ENCODE assay signal across 11 cellular contexts in genomic region chr2:190889175-190889943, GRCh38. TPM values are rescaled to one million over a fixed set of nuclear protein-coding genes. Genes with fewer than 3 reads are reported as not detected.
DNase-seq lines count a peak whose midpoint lies in the region; ATAC-seq and TF ChIP-seq lines count a peak whose summit lies in the region.
"Had no signal": no experiment of that assay in that cellular context is flagged by ENCODE, and none has a peak within 500 bp of the region (broad histone marks: within the 10 kb centered on the region; RNA-seq: fewer than 3 reads in every experiment).

No MANE protein-coding gene starts in this region.

- H3K4me3 ChIP-seq in A673 (ENCODE audit: low read depth, low read length, poor library complexity, severe bottlenecking) (no peak overlapping the region), GM12865 (ENCODE audit: low read depth, low read length) (peak overlapping the region; percentile 22; the same call in 1 of the 2 replicates)

- H3K4me1 ChIP-seq in A673 (ENCODE audit: insufficient read depth, low read length, poor library complexity, severe bottlenecking): peaks cover 37% of the 10 kb centered on the region

- CTCF ChIA-PET in A673 (lab: Charles Lee): no interaction called here

- no TSS peak for BruUV-seq in A673 (replicated peaks; lab: Mats Ljungman, UMichigan)

- H3K4me1 Mint-ChIP-seq in activated T-helper 2 cell treated with anti-CD3 and anti-CD28 coated beads, Interferon-gamma antibody, Interleukin-2, Interleukin-4, amounts not matched to agents 10 μg/mL and 5 μg/mL and 100 μg/mL, durations not matched to agents 14 hours and 24 hours and 36 hours (ENCODE audit: low read depth): peaks cover 49% of the 10 kb centered on the region

- no peak overlapping the region for H3K4me3 Mint-ChIP-seq in activated T-helper 2 cell treated with anti-CD3 and anti-CD28 coated beads, Interferon-gamma antibody, Interleukin-2, Interleukin-4, amounts not matched to agents 10 μg/mL and 5 μg/mL and 100 μg/mL, durations not matched to agents 14 hours and 24 hours and 36 hours (ENCODE audit: low read depth)
- H3K4me3 Mint-ChIP-seq: T-helper 2 cell treated with Interferon-gamma antibody and Interleukin-4, amounts not matched to agents 5 μg/mL and 100 μg/mL, for 36 hours had no signal

- intact Hi-C loops in A673 (cut with micrococcal nuclease; ENCODE audit: unreplicated experiment): no loop called here
- intact Hi-C loops in activated T-helper 2 cell treated with anti-CD3 and anti-CD28 coated beads, Interferon-gamma antibody, Interleukin-2, Interleukin-4, amounts not matched to agents 10 μg/mL and 5 μg/mL and 100 μg/mL, durations not matched to agents 14 hours and 24 hours and 36 hours (cut with micrococcal nuclease): no loop called here

- H3K9me3 ChIP-seq in A673 (ENCODE audit: low read depth, low read length, poor library complexity, severe bottlenecking): no peaks in the 10 kb centered on the region

- DNase-seq in A673 (ENCODE audit: low spot score): no peak
- no peak for DNase-seq in GM12865 (ENCODE audit: low read depth)
- DNase-seq in activated T-helper 2 cell treated with anti-CD3 and anti-CD28 coated beads, Interferon-gamma antibody, Interleukin-2, Interleukin-4, amounts not matched to agents 10 μg/mL and 5 μg/mL and 100 μg/mL, durations not matched to agents 14 hours and 24 hours and 36 hours (ENCODE audit: low spot score): no peak
- peak; percentile 53 for DNase-seq in kidney tubule cell (ENCODE audit: low spot score)
- no peak for DNase-seq in GM13976 (ENCODE audit: low spot score)
- DNase-seq in activated CD4-positive, CD25-positive, alpha-beta regulatory T cell treated with anti-CD3 and anti-CD28 coated beads, Interleukin-2, amount 50 U/mL, for 72 hours: no peak
- no peak for DNase-seq in GM10266 (ENCODE audit: extremely low spot score)
- DNase-seq: activated CD8-positive, alpha-beta memory T cell treated with anti-CD3 and anti-CD28 coated beads, Interleukin-2, amount 50 U/mL, for 48 hours; NCI-H2081 treated with DMSO at 0.1 percent for 48 hours had no signal

- peak overlapping the region; percentile 17 for H3K27ac Mint-ChIP-seq in activated T-helper 2 cell treated with anti-CD3 and anti-CD28 coated beads, Interferon-gamma antibody, Interleukin-2, Interleukin-4, amounts not matched to agents 10 μg/mL and 5 μg/mL and 100 μg/mL, durations not matched to agents 14 hours and 24 hours and 36 hours
- H3K27ac Mint-ChIP-seq: T-helper 2 cell treated with Interferon-gamma antibody and Interleukin-4, amounts not matched to agents 5 μg/mL and 100 μg/mL, for 36 hours had no signal

- in situ Hi-C loops in GM13976 (cut with MboI; ENCODE audit: low sequenced_read_pairs, unreplicated experiment): no loop called here

- H3K36me3 Mint-ChIP-seq in activated T-helper 2 cell treated with anti-CD3 and anti-CD28 coated beads, Interferon-gamma antibody, Interleukin-2, Interleukin-4, amounts not matched to agents 10 μg/mL and 5 μg/mL and 100 μg/mL, durations not matched to agents 14 hours and 24 hours and 36 hours (ENCODE audit: low read depth): peaks cover 49% of the 10 kb centered on the region

- no peak for ATAC-seq in HG03139 (IDR thresholded peaks at IDR 0.05; ENCODE audit: unreplicated experiment)

- TF ChIP-seq CTCF in A673 (conservative IDR thresholded peaks at IDR 0.05; ENCODE audit: low read depth, low read length) (no peak), GM12865 (IDR thresholded peaks at IDR 0.05; ENCODE audit: insufficient read depth, low read depth, low read length, missing control alignments) (no peak), GM13976 (IDR thresholded peaks at IDR 0.05; ENCODE audit: borderline replicate concordance, control extremely low read depth, extremely low read depth, insufficient read depth, missing control alignments) (no peak), GM10266 (IDR thresholded peaks at IDR 0.05; ENCODE audit: control insufficient read depth, insufficient read depth, low read depth, missing control alignments) (no peak)

- H3K27me3 Mint-ChIP-seq in activated T-helper 2 cell treated with anti-CD3 and anti-CD28 coated beads, Interferon-gamma antibody, Interleukin-2, Interleukin-4, amounts not matched to agents 10 μg/mL and 5 μg/mL and 100 μg/mL, durations not matched to agents 14 hours and 24 hours and 36 hours (ENCODE audit: low read depth): no peaks in the 10 kb centered on the region

- H3K9me3 Mint-ChIP-seq in activated T-helper 2 cell treated with anti-CD3 and anti-CD28 coated beads, Interferon-gamma antibody, Interleukin-2, Interleukin-4, amounts not matched to agents 10 μg/mL and 5 μg/mL and 100 μg/mL, durations not matched to agents 14 hours and 24 hours and 36 hours: no peaks in the 10 kb centered on the region
- H3K9me3 Mint-ChIP-seq: T-helper 2 cell treated with Interferon-gamma antibody and Interleukin-4, amounts not matched to agents 5 μg/mL and 100 μg/mL, for 36 hours had no signal

- H3K36me3 ChIP-seq in A673 (ENCODE audit: insufficient read depth, low read length, poor library complexity, severe bottlenecking): peaks cover 4% of the 10 kb centered on the region

- POLR2A ChIA-PET in A673 (lab: Charles Lee; ENCODE audit: low non-redundant PET): no interaction called here

- H3K27me3 ChIP-seq in A673 (replicated peaks; ENCODE audit: insufficient read depth, low read depth, low read length, poor library complexity): no peaks in the 10 kb centered on the region

- H3K27ac ChIP-seq in A673 (ENCODE audit: low read depth, low read length, poor library complexity, severe bottlenecking): peak overlapping the region; percentile 6

RNA-seq across cellular contexts. Expression of gene GLS, which starts 8.7 kb away (rescaled TPM):
- 99.5 and 116 TPM in 2 replicates for total RNA-seq in A673 (2021)
- 195 and 201 TPM in 2 replicates for total RNA-seq in activated T-helper 2 cell treated with anti-CD3 and anti-CD28 coated beads, Interferon-gamma antibody, Interleukin-2, Interleukin-4, amounts not matched to agents 10 μg/mL and 5 μg/mL and 100 μg/mL, durations not matched to agents 14 hours and 24 hours and 36 hours
